Comparison of ENCODE assay signal across 26 cellular contexts in the genomic region with DNA sequence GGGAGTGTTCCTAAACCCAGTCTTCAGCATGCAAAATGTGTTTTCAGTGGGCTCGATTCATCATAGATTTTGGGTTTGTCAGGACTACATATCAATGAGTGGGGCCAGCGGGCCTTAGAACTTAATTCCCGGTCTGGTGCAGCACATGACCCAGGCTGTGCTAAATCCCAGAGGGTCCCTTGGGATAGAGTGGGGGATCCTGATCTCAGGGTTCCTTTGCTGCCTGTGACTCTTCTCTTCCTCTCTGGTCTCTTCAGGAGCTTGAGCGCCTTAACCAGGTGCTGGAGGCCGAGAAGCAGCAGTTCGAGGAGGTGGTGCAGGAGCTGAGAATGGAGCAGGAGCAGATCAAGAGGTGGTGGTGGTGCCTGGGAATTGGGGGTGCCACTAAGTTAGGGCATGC. TPM values are rescaled to one million over a fixed set of nuclear protein-coding genes. Genes with fewer than 3 reads are reported as not detected.
DNase-seq lines count a peak whose midpoint lies in the region; ATAC-seq, FAIRE-seq and TF ChIP-seq lines count a peak whose summit lies in the region.
"Had no signal": no experiment of that assay in that cellular context is flagged by ENCODE, and none has a peak within 500 bp of the region (broad histone marks: within the 10 kb centered on the region; RNA-seq: fewer than 3 reads in every experiment).

No MANE protein-coding gene starts in this region.

- no peak for FAIRE-seq in H54 (lab: Jason Lieb, UNC)
- FAIRE-seq: A549, GM12878, GM12892, GM18507 had no signal

- WGBS in lower leg skin, 2 donors, result 92 to 97% methylated on average over 6 of the region's 6 CpGs

- DNase-seq in AG20443 (ENCODE audit: low spot score), result peak; percentile 3
- peak; percentile 55 for DNase-seq in mesenteric fat pad (ENCODE audit: low spot score)
- peak; percentile 4 for DNase-seq in sciatic nerve (ENCODE audit: low spot score)
- DNase-seq in NCI-H2171 (lab: John Stamatoyannopoulos, UW), result no peak
- no peak for DNase-seq in H54 (ENCODE audit: insufficient read length, low spot score)
- no peak for DNase-seq in lower leg skin (ENCODE audit: low spot score in 2 of 2)
- DNase-seq: BE2C; C1 segment of cervical spinal cord; CD4-positive, alpha-beta memory T cell; CD4-positive, CD25-positive, alpha-beta regulatory T cell; CD8-positive, alpha-beta memory T cell; COR-L47; DMS 273 treated with DMSO at 0.1 percent for 48 hours; DMS153; DMS53; DMS79; DND-41; EL; GDM1 had no signal

- no peak for ATAC-seq in sciatic nerve
- ATAC-seq: A549, GM12878 had no signal

- intact Hi-C loops in sciatic nerve (cut with DNase I) (no loop called here), lower leg skin (cut with DNase I; ENCODE audit: low total_unique reads) (no loop called here)

- TF ChIP-seq POLR2A in H54 (IDR thresholded peaks at IDR 0.05; ENCODE audit: low read depth, low read length) (no peak), lower leg skin (IDR thresholded peaks at IDR 0.05) (no peak)

- H3K4me3 ChIP-seq in lower leg skin (ENCODE audit: low read depth, poor library complexity, severe bottlenecking), result no peak overlapping the region
- H3K4me3 ChIP-seq: A549, BLaER1, GM12878 had no signal

- no peak for TF ChIP-seq CTCF in lower leg skin (IDR thresholded peaks at IDR 0.05)

RNA-seq across cellular contexts. Expression of gene PLEKHD1, which starts 37.5 kb away (rescaled TPM):
- total RNA-seq in mesenteric fat pad (0.19 TPM), sciatic nerve (not detected), lower leg skin (1 to 10 TPM in 3 of 4 donors, under 1 TPM in 1; 0.13 to 2.4 (median 1.8) TPM)
- total RNA-seq: A172 had no signal

RNA-seq across cellular contexts. Expression of gene CCDC177, which starts 52.6 kb away (rescaled TPM):
- not detected for total RNA-seq in mesenteric fat pad
- not detected for total RNA-seq in sciatic nerve
- total RNA-seq in lower leg skin, result under 1 TPM in 2 of 4 donors, not detected in 2; 0.12 to 0.19 TPM
- total RNA-seq: A172; CD4-positive, alpha-beta memory T cell; CD4-positive, CD25-positive, alpha-beta regulatory T cell; CD8-positive, alpha-beta memory T cell; Daoy; GM12878 had no signal

Comparison
In these comparisons a context has a peak if more than half of its experiments do, and no peak if none do; other contexts are left out.
1. DNase-seq: peak in AG20443 (single experiment), mesenteric fat pad (single experiment) and sciatic nerve (single experiment); none in NCI-H2171 (single experiment), H54 (single experiment) and lower leg skin (0 of 2).